Comparison of ENCODE assay signal across 28 cellular contexts in genomic region chr6:84862843-84863242, GRCh38.
"Had no signal": no experiment of that assay in that cellular context is flagged by ENCODE, and none has a peak within 500 bp of the region (broad histone marks: within the 10 kb centered on the region; RNA-seq: fewer than 3 reads in every experiment).

No MANE protein-coding gene starts in this region.

- H3K27ac Mint-ChIP-seq: dendritic cell treated with granulocyte-macrophage colony-stimulating factor and Interleukin-4, amounts not matched to agents 40 ng/mL and 50 ng/mL, for 4 days; effector memory CD8-positive, alpha-beta T cell; endodermal cell had no signal

- H3K9me3 Mint-ChIP-seq: dendritic cell treated with granulocyte-macrophage colony-stimulating factor and Interleukin-4, amounts not matched to agents 40 ng/mL and 50 ng/mL, for 4 days; endodermal cell had no signal

- H3K27me3 Mint-ChIP-seq: dendritic cell treated with granulocyte-macrophage colony-stimulating factor and Interleukin-4, amounts not matched to agents 40 ng/mL and 50 ng/mL, for 4 days; effector memory CD8-positive, alpha-beta T cell had no signal

- H3K4me3 Mint-ChIP-seq: dendritic cell treated with granulocyte-macrophage colony-stimulating factor and Interleukin-4, amounts not matched to agents 40 ng/mL and 50 ng/mL, for 4 days; effector memory CD8-positive, alpha-beta T cell; endodermal cell had no signal

- H3K4me3 ChIP-seq: colonic mucosa, coronary artery, dorsolateral prefrontal cortex, esophagus muscularis mucosa, esophagus squamous epithelium, gastrocnemius medialis, gastroesophageal sphincter, heart left ventricle, heart right ventricle had no signal

- H3K36me3 ChIP-seq: colonic mucosa, esophagus muscularis mucosa, esophagus squamous epithelium, gastrocnemius medialis, gastroesophageal sphincter, heart left ventricle, heart right ventricle had no signal

- H3K4me1 Mint-ChIP-seq: endodermal cell had no signal

- H3K4me1 ChIP-seq: colonic mucosa, esophagus muscularis mucosa, esophagus squamous epithelium, foreskin keratinocyte, gastrocnemius medialis, gastroesophageal sphincter, heart left ventricle, heart right ventricle had no signal

- H3K27ac ChIP-seq: colonic mucosa, coronary artery, dorsolateral prefrontal cortex, epithelial cell of prostate, esophagus muscularis mucosa, esophagus squamous epithelium, foreskin keratinocyte, gastrocnemius medialis, gastroesophageal sphincter, heart left ventricle, heart right ventricle had no signal

- FAIRE-seq: colon, endometrium, endothelial cell of umbilical vein had no signal

- ATAC-seq: effector memory CD8-positive, alpha-beta T cell; esophagus mucosa; foreskin keratinocyte; gastrocnemius medialis; gastroesophageal sphincter; heart left ventricle; heart right ventricle had no signal

- H3K9me3 ChIP-seq: colonic mucosa, esophagus muscularis mucosa, esophagus squamous epithelium, gastrocnemius medialis, gastroesophageal sphincter, heart left ventricle, heart right ventricle had no signal

- DNase-seq: colonic mucosa; cortex of kidney; dermis blood vessel endothelial cell; dorsolateral prefrontal cortex; effector CD4-positive, alpha-beta T cell; effector CD8-positive, alpha-beta T cell; effector memory CD4-positive, alpha-beta T cell; effector memory CD8-positive, alpha-beta T cell; endodermal cell; erythroblast; esophagus squamous epithelium; foreskin fibroblast; foreskin keratinocyte; foreskin melanocyte; gastrocnemius medialis; glutamatergic neuron; head of caudate nucleus; heart left ventricle; heart right ventricle had no signal

- H3K27me3 ChIP-seq: colonic mucosa, esophagus muscularis mucosa, esophagus squamous epithelium, foreskin keratinocyte, gastrocnemius medialis, gastroesophageal sphincter, heart left ventricle, heart right ventricle had no signal
